ENCODE assay signal across 1 cellular context in genomic region chrX:131405497-131405896, GRCh38.
TF ChIP-seq lines count a peak whose summit lies in the region.

No MANE protein-coding gene starts in this region.

TF ChIP-seq in H1, 55 proteins besides CTCF, POLR2A, EP300 and RAD21 (continued from another document):
- TF ChIP-seq CHD7 (IDR thresholded peaks at IDR 0.05; ENCODE audit: insufficient replicate concordance, low read length) = no peak
- TF ChIP-seq NANOG (IDR thresholded peaks at IDR 0.05; ENCODE audit: insufficient read depth, low read depth, low read length, poor library complexity, severe bottlenecking) = no peak
- TF ChIP-seq HDAC6 (IDR thresholded peaks at IDR 0.05; ENCODE audit: low read depth, low read length) = no peak
- TF ChIP-seq NRF1 (IDR thresholded peaks at IDR 0.05; ENCODE audit: low read depth, low read length) = no peak
